In genomic region chr10:29451946-29452345, GRCh38 we compare ENCODE assay signal across 36 cellular contexts.
DNase-seq lines count a peak whose midpoint lies in the region; ATAC-seq, FAIRE-seq and TF ChIP-seq lines count a peak whose summit lies in the region.
"Had no signal": no experiment of that assay in that cellular context is flagged by ENCODE, and none has a peak within 500 bp of the region (broad histone marks: within the 10 kb centered on the region; RNA-seq: fewer than 3 reads in every experiment).

No MANE protein-coding gene starts in this region.

- H3K27me3 ChIP-seq in mammary epithelial cell (ENCODE audit: insufficient read depth, low read length) (no peaks in the 10 kb centered on the region), HepG2 (ENCODE audit: control insufficient read depth in 1 of 2, insufficient read depth in 2 of 2, low read length in 2 of 2) (no peaks in the 10 kb centered on the region), right lobe of liver (no peaks in the 10 kb centered on the region)
- H3K27me3 ChIP-seq: BE2C; BLaER1; BLaER1 treated with 17β-estradiol and CSF1 and Interleukin-3, amounts not matched to agents 10 nM and 100 nM had no signal

- H3K27ac ChIP-seq in mammary epithelial cell (ENCODE audit: insufficient read depth, low read depth, low read length) (no peak overlapping the region), HepG2 (ENCODE audit: extremely low read length, insufficient read depth, low read length) (no peak overlapping the region), right lobe of liver (no peak overlapping the region)
- H3K27ac ChIP-seq: 22Rv1; A549; BLaER1; BLaER1 treated with 17β-estradiol and CSF1 and Interleukin-3, amounts not matched to agents 10 nM and 100 nM; C4-2B had no signal

- dilution Hi-C loops in mammary epithelial cell (cut with HindIII; ENCODE audit: low sequenced_read_pairs): no loop called here

- DNase-seq in activated CD4-positive, alpha-beta T cell treated with anti-CD3 and anti-CD28 coated beads, Interleukin-2, amount 10 ng/mL, durations not matched to agents 24 days and 14 days: peak; percentile 40
- DNase-seq in activated CD4-positive, alpha-beta T cell treated with anti-CD3 and anti-CD28 coated beads for 1 hour: no peak
- no peak for DNase-seq in MCF 10A (ENCODE audit: unreplicated experiment)
- DNase-seq in mammary epithelial cell: no peak
- DNase-seq in HepG2 (ENCODE audit: low spot score): no peak
- no peak for DNase-seq in right lobe of liver
- DNase-seq in Calu3: no peak
- no peak for DNase-seq in mucosa of gallbladder (ENCODE audit: low spot score)
- DNase-seq: 8988T; ACHN; AML-193; BE2C; C1 segment of cervical spinal cord; Caco-2; CD4-positive, alpha-beta memory T cell; CD4-positive, alpha-beta T cell; CD4-positive, CD25-positive, alpha-beta regulatory T cell; CD8-positive, alpha-beta memory T cell; CD8-positive, alpha-beta T cell; COR-L47; DMS 273 treated with DMSO at 0.1 percent for 48 hours; DMS153; DMS53; DMS79; DMS79 treated with DMSO at 0.1 percent for 48 hours; DND-41; EL had no signal

- H3K9me3 ChIP-seq in mammary epithelial cell (replicated peaks; ENCODE audit: insufficient read depth, low read length): no peaks in the 10 kb centered on the region
- no peaks in the 10 kb centered on the region for H3K9me3 ChIP-seq in HepG2 (ENCODE audit: low read length)
- no peaks in the 10 kb centered on the region for H3K9me3 ChIP-seq in right lobe of liver
- H3K9me3 ChIP-seq: A549; BE2C; BLaER1; BLaER1 treated with 17β-estradiol and CSF1 and Interleukin-3, amounts not matched to agents 10 nM and 100 nM; Caco-2 had no signal

- no peak for TF ChIP-seq RAD21 in HepG2 (CRISPR knock-in tag; IDR thresholded peaks at IDR 0.05)

- H3K79me2 ChIP-seq in mammary epithelial cell (ENCODE audit: insufficient read depth, low read length) (peaks cover 35% of the 10 kb centered on the region), HepG2 (ENCODE audit: insufficient read depth, low read length) (no peaks in the 10 kb centered on the region)

- no peak for TF ChIP-seq EP300 in HepG2 (IDR thresholded peaks at IDR 0.05; ENCODE audit: low read depth in 2 of 2, low read length in 2 of 2)
- TF ChIP-seq EP300 in HepG2 (CRISPR knock-in tag; IDR thresholded peaks at IDR 0.05; ENCODE audit: borderline replicate concordance): no peak

- H3K36me3 Mint-ChIP-seq in activated CD4-positive, alpha-beta T cell treated with anti-CD3 and anti-CD28 coated beads, Interleukin-2, amount 10 ng/mL, durations not matched to agents 24 days and 14 days (ENCODE audit: low read depth): peaks cover 3% of the 10 kb centered on the region
- H3K36me3 Mint-ChIP-seq in MCF 10A (ENCODE audit: insufficient read depth, unreplicated experiment) (peaks cover 19% of the 10 kb centered on the region), Calu3 (ENCODE audit: insufficient read depth, unreplicated experiment) (peaks cover 16% of the 10 kb centered on the region)

- no peaks in the 10 kb centered on the region for H4K20me1 ChIP-seq in mammary epithelial cell (ENCODE audit: insufficient read depth, low read length)
- H4K20me1 ChIP-seq in HepG2 (ENCODE audit: insufficient read depth, low read length): no peaks in the 10 kb centered on the region
- H4K20me1 ChIP-seq: BLaER1 had no signal

- no peaks in the 10 kb centered on the region for H3K36me3 ChIP-seq in mammary epithelial cell (ENCODE audit: insufficient read depth, low read length)
- peaks cover 4 to 8% of the 10 kb centered on the region in 2 experiments; a peak in 1 of 5 replicates for H3K36me3 ChIP-seq in HepG2 (replicated peaks in 1 of 2; ENCODE audit: control insufficient read depth in 1 of 2, insufficient read depth in 2 of 2, low read length in 2 of 2)
- no peaks in the 10 kb centered on the region for H3K36me3 ChIP-seq in right lobe of liver
- H3K36me3 ChIP-seq: BE2C had no signal

- POLR2A ChIA-PET in MCF 10A (lab: Yijun Ruan, JAX) (interaction anchor here (0.6 kb wide), 1 partner anchor 841 kb away, joined by 3 read pairs; no protein-coding TSS in a partner anchor), HepG2 (lab: Yijun Ruan, JAX) (no interaction called here)

- no peak overlapping the region for H3K4me2 ChIP-seq in mammary epithelial cell (ENCODE audit: insufficient read depth, low read depth, low read length)
- H3K4me2 ChIP-seq in HepG2 (ENCODE audit: low read depth, low read length): no peak overlapping the region
- H3K4me2 ChIP-seq: A549; BLaER1; BLaER1 treated with 17β-estradiol and CSF1 and Interleukin-3, amounts not matched to agents 10 nM and 100 nM had no signal

- no peak overlapping the region for H3K9ac ChIP-seq in mammary epithelial cell (ENCODE audit: insufficient read depth, low read length)
- no peak overlapping the region for H3K9ac ChIP-seq in HepG2 (ENCODE audit: insufficient read depth, low read depth, low read length)
- H3K9ac ChIP-seq: BLaER1; BLaER1 treated with 17β-estradiol and CSF1 and Interleukin-3, amounts not matched to agents 10 nM and 100 nM had no signal

- no peak for FAIRE-seq in HepG2 (lab: Jason Lieb, UNC)
- FAIRE-seq: A204.1, A549, D721Med had no signal

- ATAC-seq in HepG2 (no peak), right lobe of liver (no peak)
- ATAC-seq: A549; CD8-positive, alpha-beta T cell had no signal

- H3K4me3 ChIP-seq in mammary epithelial cell (replicated peaks in 1 of 3; ENCODE audit: insufficient read depth in 1 of 3, low read depth in 2 of 3, low read length in 3 of 3): no peak overlapping the region
- H3K4me3 ChIP-seq in HepG2 (replicated peaks in 1 of 3; ENCODE audit: insufficient read depth in 1 of 3, low read depth in 2 of 3, low read length in 3 of 3): no peak overlapping the region
- H3K4me3 ChIP-seq in right lobe of liver: no peak overlapping the region
- H3K4me3 ChIP-seq: A549; BLaER1; BLaER1 treated with 17β-estradiol and CSF1 and Interleukin-3, amounts not matched to agents 10 nM and 100 nM had no signal

- peaks cover 5% of the 10 kb centered on the region for H3K4me1 Mint-ChIP-seq in activated CD4-positive, alpha-beta T cell treated with anti-CD3 and anti-CD28 coated beads, Interleukin-2, amount 10 ng/mL, durations not matched to agents 24 days and 14 days
- H3K4me1 Mint-ChIP-seq in MCF 10A (ENCODE audit: insufficient read depth, unreplicated experiment): no peaks in the 10 kb centered on the region
- H3K4me1 Mint-ChIP-seq in Calu3 (ENCODE audit: low read depth, unreplicated experiment): peaks cover 10% of the 10 kb centered on the region
- H3K4me1 Mint-ChIP-seq: B cell had no signal

- H3K4me1 ChIP-seq in mammary epithelial cell (ENCODE audit: insufficient read depth, low read length) (no peaks in the 10 kb centered on the region), HepG2 (ENCODE audit: insufficient read depth, low read length) (peaks cover 23% of the 10 kb centered on the region), right lobe of liver (no peaks in the 10 kb centered on the region)
- H3K4me1 ChIP-seq: A549, BE2C had no signal

- in situ Hi-C loops in mammary epithelial cell (cut with MboI; ENCODE audit: low sequenced_read_pairs in 2 of 2): loop anchor here in 1 of 2 donors (5.0 kb wide), 1 partner anchor 80 kb away; no protein-coding TSS in a partner anchor
- in situ Hi-C loops in HepG2 (cut with HindIII; ENCODE audit: extremely low pct_ligation_motif_present, low pct_unique_long_range_greater_than_20kb): no loop called here

- 65% methylated on average over 4 of the region's 4 CpGs for WGBS in mammary epithelial cell (ENCODE audit: low coverage, missing lambda C conversion rate)
- 72% methylated on average over 4 of the region's 4 CpGs for WGBS in HepG2 (ENCODE audit: low lambda C conversion rate)
- WGBS in right lobe of liver (ENCODE audit: insufficient coverage, low coverage, low lambda C conversion rate, missing lambda C conversion rate): 77% methylated on average over 4 of the region's 4 CpGs

- H2AFZ ChIP-seq in mammary epithelial cell (ENCODE audit: low read depth, low read length): no peak overlapping the region
- no peak overlapping the region for H2AFZ ChIP-seq in HepG2 (ENCODE audit: low read length)

- TF ChIP-seq CTCF in MCF 10A (IDR thresholded peaks at IDR 0.05; ENCODE audit: unreplicated experiment) (no peak), mammary epithelial cell (conservative IDR thresholded peaks at IDR 0.05 in 1 of 2, IDR thresholded peaks at IDR 0.05 in 1 of 2; ENCODE audit: extremely low read depth in 1 of 2, insufficient read depth in 1 of 2, low read depth in 1 of 2, low read length in 2 of 2) (no peak), HepG2 (CRISPR knock-in tag; IDR thresholded peaks at IDR 0.05) (no peak), right lobe of liver (IDR thresholded peaks at IDR 0.05) (no peak), Calu3 (IDR thresholded peaks at IDR 0.05; ENCODE audit: unreplicated experiment) (no peak)

- CTCF ChIA-PET in MCF 10A (lab: Yijun Ruan, JAX): interaction anchor here (0.7 to 1.6 kb wide), 2 partner anchors 59 to 1648 kb away, joined by 4 to 6 read pairs; no protein-coding TSS in a partner anchor
- CTCF ChIA-PET in mammary epithelial cell (lab: Charles Lee; ENCODE audit: low non-redundant PET): interaction anchor here (0.6 kb wide), 1 partner anchor 320 kb away, joined by 3 read pairs; no protein-coding TSS in a partner anchor
- CTCF ChIA-PET in HepG2 (lab: Yijun Ruan, JAX; ENCODE audit: low intra/inter-chr PET ratio, low total read pairs): no interaction called here
- CTCF ChIA-PET in Calu3 (lab: Charles Lee): no interaction called here

- no peak overlapping the region for H3K27ac Mint-ChIP-seq in activated CD4-positive, alpha-beta T cell treated with anti-CD3 and anti-CD28 coated beads, Interleukin-2, amount 10 ng/mL, durations not matched to agents 24 days and 14 days
- H3K27ac Mint-ChIP-seq in MCF 10A (ENCODE audit: low read depth, unreplicated experiment) (peak overlapping the region; percentile 25), Calu3 (ENCODE audit: unreplicated experiment) (no peak overlapping the region)
- H3K27ac Mint-ChIP-seq: B cell; CD4-positive, alpha-beta memory T cell; CD4-positive, alpha-beta T cell; CD4-positive, CD25-positive, alpha-beta regulatory T cell; CD8-positive, alpha-beta T cell had no signal

- intact Hi-C loops in activated CD4-positive, alpha-beta T cell treated with anti-CD3 and anti-CD28 coated beads, Interleukin-2, amount 10 ng/mL, durations not matched to agents 24 days and 14 days (cut with micrococcal nuclease): no loop called here
- intact Hi-C loops in MCF 10A (cut with micrococcal nuclease): no loop called here
- intact Hi-C loops in mammary epithelial cell (cut with micrococcal nuclease): no loop called here
- intact Hi-C loops in HepG2 (cut with micrococcal nuclease; ENCODE audit: unreplicated experiment): no loop called here
- intact Hi-C loops in right lobe of liver (cut with DNase I): no loop called here
- intact Hi-C loops in Calu3 (cut with micrococcal nuclease; ENCODE audit: unreplicated experiment): no loop called here

- TF ChIP-seq POLR2A in HepG2 (IDR thresholded peaks at IDR 0.05; ENCODE audit: insufficient read depth in 1 of 2, low read depth in 2 of 2, low read length in 2 of 2) (no peak), right lobe of liver (IDR thresholded peaks at IDR 0.05) (no peak)

- no peaks in the 10 kb centered on the region for H3K27me3 Mint-ChIP-seq in activated CD4-positive, alpha-beta T cell treated with anti-CD3 and anti-CD28 coated beads, Interleukin-2, amount 10 ng/mL, durations not matched to agents 24 days and 14 days
- H3K27me3 Mint-ChIP-seq in MCF 10A (ENCODE audit: insufficient read depth, unreplicated experiment): no peaks in the 10 kb centered on the region
- no peaks in the 10 kb centered on the region for H3K27me3 Mint-ChIP-seq in Calu3 (ENCODE audit: unreplicated experiment)
- H3K27me3 Mint-ChIP-seq: B cell; CD4-positive, alpha-beta memory T cell; CD4-positive, alpha-beta T cell; CD4-positive, CD25-positive, alpha-beta regulatory T cell had no signal

- no peaks in the 10 kb centered on the region for H3K9me3 Mint-ChIP-seq in activated CD4-positive, alpha-beta T cell treated with anti-CD3 and anti-CD28 coated beads, Interleukin-2, amount 10 ng/mL, durations not matched to agents 24 days and 14 days
- H3K9me3 Mint-ChIP-seq in MCF 10A (ENCODE audit: unreplicated experiment) (no peaks in the 10 kb centered on the region), Calu3 (ENCODE audit: low read depth, unreplicated experiment) (peaks cover 2% of the 10 kb centered on the region)
- H3K9me3 Mint-ChIP-seq: CD4-positive, alpha-beta memory T cell; CD4-positive, alpha-beta T cell; CD4-positive, CD25-positive, alpha-beta regulatory T cell; CD8-positive, alpha-beta memory T cell; CD8-positive, alpha-beta T cell had no signal

- BruUV-seq in MCF 10A (replicated peaks; lab: Mats Ljungman, UMichigan) (no TSS peak), mammary epithelial cell (replicated peaks; lab: Mats Ljungman, UMichigan) (no TSS peak), HepG2 (replicated peaks; lab: Mats Ljungman, UMichigan) (no TSS peak), Calu3 (replicated peaks; lab: Mats Ljungman, UMichigan) (TSS peak; percentile 6)

- no peak overlapping the region for H3K4me3 Mint-ChIP-seq in activated CD4-positive, alpha-beta T cell treated with anti-CD3 and anti-CD28 coated beads, Interleukin-2, amount 10 ng/mL, durations not matched to agents 24 days and 14 days
- no peak overlapping the region for H3K4me3 Mint-ChIP-seq in MCF 10A (ENCODE audit: unreplicated experiment)
- no peak overlapping the region for H3K4me3 Mint-ChIP-seq in Calu3 (ENCODE audit: low read depth, unreplicated experiment)
- H3K4me3 Mint-ChIP-seq: B cell; CD14-positive monocyte; CD4-positive, alpha-beta memory T cell; CD4-positive, alpha-beta T cell; CD4-positive, CD25-positive, alpha-beta regulatory T cell; CD8-positive, alpha-beta memory T cell; CD8-positive, alpha-beta T cell had no signal

Comparison
In these comparisons a context has a peak if more than half of its experiments do, and no peak if none do; other contexts are left out.
1. CTCF ChIA-PET loops: an anchor here in MCF 10A (0.7 to 1.6 kb wide) and mammary epithelial cell (0.6 kb wide); none called in HepG2 and Calu3.